1 cellular context compared by ENCODE assay signal in the genomic region with DNA sequence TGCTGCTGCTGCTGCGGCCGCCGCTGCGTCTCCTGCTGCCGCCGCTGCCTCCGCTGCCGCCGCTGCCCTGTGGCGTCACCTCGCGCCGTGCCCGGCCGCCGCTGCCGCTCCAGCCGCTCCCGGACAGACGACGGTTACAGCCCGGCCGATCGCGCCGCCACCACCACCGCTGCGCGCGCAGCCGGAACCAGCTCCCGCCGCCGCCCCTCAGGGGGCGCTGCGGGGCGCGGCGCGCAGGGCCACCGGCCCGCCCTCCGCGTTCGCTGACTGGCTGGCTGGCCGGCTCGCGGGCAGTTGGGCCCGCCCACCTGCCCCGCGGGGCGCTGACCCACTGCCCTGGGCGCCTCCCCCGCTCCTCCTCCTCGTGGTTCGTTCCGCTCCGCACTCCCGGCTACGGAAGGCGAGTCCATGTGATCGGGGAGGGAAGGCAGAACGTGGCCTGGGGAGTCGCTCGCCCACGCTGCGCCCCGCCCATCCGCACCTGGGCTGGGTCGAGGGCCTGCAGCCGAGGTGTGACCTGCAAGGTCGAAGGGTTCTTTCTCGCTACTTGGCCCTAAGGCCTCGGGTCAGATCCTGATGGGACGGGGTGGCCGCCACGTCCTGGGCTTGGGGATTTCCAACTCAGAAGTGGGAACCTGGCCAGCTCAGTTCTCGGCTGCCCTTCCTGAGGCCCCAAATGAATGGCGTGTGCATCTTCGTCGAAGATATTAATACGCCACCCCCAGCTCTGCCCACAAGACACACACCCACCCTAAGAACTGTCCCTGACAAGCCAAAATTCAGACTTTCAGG.
TF ChIP-seq lines count a peak whose summit lies in the region.

TSS of gene PTP4A2 (minus strand) at position 185 of the 792 bp plus-strand sequence. CDS start 19,303 bp downstream, outside the sequence.

TF ChIP-seq in GM12878, 131 proteins besides CTCF, POLR2A, EP300 and RAD21 (continued from another document and continues in another):
- TF ChIP-seq, protein P1, sequence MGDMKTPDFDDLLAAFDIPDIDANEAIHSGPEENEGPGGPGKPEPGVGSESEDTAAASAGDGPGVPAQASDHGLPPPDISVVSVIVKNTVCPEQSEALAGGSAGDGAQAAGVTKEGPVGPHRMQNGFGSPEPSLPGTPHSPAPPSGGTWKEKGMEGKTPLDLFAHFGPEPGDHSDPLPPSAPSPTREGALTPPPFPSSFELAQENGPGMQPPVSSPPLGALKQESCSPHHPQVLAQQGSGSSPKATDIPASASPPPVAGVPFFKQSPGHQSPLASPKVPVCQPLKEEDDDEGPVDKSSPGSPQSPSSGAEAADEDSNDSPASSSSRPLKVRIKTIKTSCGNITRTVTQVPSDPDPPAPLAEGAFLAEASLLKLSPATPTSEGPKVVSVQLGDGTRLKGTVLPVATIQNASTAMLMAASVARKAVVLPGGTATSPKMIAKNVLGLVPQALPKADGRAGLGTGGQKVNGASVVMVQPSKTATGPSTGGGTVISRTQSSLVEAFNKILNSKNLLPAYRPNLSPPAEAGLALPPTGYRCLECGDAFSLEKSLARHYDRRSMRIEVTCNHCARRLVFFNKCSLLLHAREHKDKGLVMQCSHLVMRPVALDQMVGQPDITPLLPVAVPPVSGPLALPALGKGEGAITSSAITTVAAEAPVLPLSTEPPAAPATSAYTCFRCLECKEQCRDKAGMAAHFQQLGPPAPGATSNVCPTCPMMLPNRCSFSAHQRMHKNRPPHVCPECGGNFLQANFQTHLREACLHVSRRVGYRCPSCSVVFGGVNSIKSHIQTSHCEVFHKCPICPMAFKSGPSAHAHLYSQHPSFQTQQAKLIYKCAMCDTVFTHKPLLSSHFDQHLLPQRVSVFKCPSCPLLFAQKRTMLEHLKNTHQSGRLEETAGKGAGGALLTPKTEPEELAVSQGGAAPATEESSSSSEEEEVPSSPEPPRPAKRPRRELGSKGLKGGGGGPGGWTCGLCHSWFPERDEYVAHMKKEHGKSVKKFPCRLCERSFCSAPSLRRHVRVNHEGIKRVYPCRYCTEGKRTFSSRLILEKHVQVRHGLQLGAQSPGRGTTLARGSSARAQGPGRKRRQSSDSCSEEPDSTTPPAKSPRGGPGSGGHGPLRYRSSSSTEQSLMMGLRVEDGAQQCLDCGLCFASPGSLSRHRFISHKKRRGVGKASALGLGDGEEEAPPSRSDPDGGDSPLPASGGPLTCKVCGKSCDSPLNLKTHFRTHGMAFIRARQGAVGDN (IDR thresholded peaks at IDR 0.05), result peak; percentile 98
- peak; percentile 50 for TF ChIP-seq MEF2B (IDR thresholded peaks at IDR 0.05; ENCODE audit: partially characterized antibody, poor library complexity, severe bottlenecking)
- peak; percentile 98 for TF ChIP-seq JUND (IDR thresholded peaks at IDR 0.05; ENCODE audit: low read depth, low read length)
- TF ChIP-seq LARP7 (IDR thresholded peaks at IDR 0.05), result peak; percentile 98
- no peak for TF ChIP-seq RCOR1 (conservative IDR thresholded peaks at IDR 0.05; ENCODE audit: low read depth, low read length)
- TF ChIP-seq POU2F2 (IDR thresholded peaks at IDR 0.05; ENCODE audit: borderline replicate concordance, low read depth, low read length), result no peak; the same call in 1 of the 3 replicates
- TF ChIP-seq FOS (IDR thresholded peaks at IDR 0.05; ENCODE audit: borderline replicate concordance, extremely low read depth, insufficient read length), result no peak
- peak; percentile 60; the same call in 1 of the 2 replicates for TF ChIP-seq MTA2 (IDR thresholded peaks at IDR 0.05; ENCODE audit: low read depth)
- peak; percentile 92 for TF ChIP-seq DPF2 (IDR thresholded peaks at IDR 0.05)
- TF ChIP-seq, protein P2, sequence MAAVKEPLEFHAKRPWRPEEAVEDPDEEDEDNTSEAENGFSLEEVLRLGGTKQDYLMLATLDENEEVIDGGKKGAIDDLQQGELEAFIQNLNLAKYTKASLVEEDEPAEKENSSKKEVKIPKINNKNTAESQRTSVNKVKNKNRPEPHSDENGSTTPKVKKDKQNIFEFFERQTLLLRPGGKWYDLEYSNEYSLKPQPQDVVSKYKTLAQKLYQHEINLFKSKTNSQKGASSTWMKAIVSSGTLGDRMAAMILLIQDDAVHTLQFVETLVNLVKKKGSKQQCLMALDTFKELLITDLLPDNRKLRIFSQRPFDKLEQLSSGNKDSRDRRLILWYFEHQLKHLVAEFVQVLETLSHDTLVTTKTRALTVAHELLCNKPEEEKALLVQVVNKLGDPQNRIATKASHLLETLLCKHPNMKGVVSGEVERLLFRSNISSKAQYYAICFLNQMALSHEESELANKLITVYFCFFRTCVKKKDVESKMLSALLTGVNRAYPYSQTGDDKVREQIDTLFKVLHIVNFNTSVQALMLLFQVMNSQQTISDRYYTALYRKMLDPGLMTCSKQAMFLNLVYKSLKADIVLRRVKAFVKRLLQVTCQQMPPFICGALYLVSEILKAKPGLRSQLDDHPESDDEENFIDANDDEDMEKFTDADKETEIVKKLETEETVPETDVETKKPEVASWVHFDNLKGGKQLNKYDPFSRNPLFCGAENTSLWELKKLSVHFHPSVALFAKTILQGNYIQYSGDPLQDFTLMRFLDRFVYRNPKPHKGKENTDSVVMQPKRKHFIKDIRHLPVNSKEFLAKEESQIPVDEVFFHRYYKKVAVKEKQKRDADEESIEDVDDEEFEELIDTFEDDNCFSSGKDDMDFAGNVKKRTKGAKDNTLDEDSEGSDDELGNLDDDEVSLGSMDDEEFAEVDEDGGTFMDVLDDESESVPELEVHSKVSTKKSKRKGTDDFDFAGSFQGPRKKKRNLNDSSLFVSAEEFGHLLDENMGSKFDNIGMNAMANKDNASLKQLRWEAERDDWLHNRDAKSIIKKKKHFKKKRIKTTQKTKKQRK (IDR thresholded peaks at IDR 0.05; ENCODE audit: low read depth, low read length), result no peak
- TF ChIP-seq, protein P3, sequence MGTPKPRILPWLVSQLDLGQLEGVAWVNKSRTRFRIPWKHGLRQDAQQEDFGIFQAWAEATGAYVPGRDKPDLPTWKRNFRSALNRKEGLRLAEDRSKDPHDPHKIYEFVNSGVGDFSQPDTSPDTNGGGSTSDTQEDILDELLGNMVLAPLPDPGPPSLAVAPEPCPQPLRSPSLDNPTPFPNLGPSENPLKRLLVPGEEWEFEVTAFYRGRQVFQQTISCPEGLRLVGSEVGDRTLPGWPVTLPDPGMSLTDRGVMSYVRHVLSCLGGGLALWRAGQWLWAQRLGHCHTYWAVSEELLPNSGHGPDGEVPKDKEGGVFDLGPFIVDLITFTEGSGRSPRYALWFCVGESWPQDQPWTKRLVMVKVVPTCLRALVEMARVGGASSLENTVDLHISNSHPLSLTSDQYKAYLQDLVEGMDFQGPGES (IDR thresholded peaks at IDR 0.05), result peak; percentile 56; the same call in 1 of the 2 replicates
- no peak for TF ChIP-seq YBX1 (IDR thresholded peaks at IDR 0.05)
- 0 out of 4 replicates have a peak, but pooled peaks of 1 of the 2 experiments have one; percentile 45 for TF ChIP-seq SRF (IDR thresholded peaks at IDR 0.05; ENCODE audit: low read depth in 2 of 2, low read length in 2 of 2)
- peak; percentile 85 for TF ChIP-seq TCF3 (IDR thresholded peaks at IDR 0.05; ENCODE audit: borderline replicate concordance, insufficient read depth, low read depth, low read length)
- TF ChIP-seq SMAD1 (IDR thresholded peaks at IDR 0.05; ENCODE audit: low read depth, partially characterized antibody), result peak; percentile 44
- no peak for TF ChIP-seq TARDBP (IDR thresholded peaks at IDR 0.05; ENCODE audit: borderline replicate concordance)
- TF ChIP-seq POLR2AphosphoS5 (IDR thresholded peaks at IDR 0.05; ENCODE audit: low read length), result peak; percentile 35; the same call in 1 of the 2 replicates
- TF ChIP-seq MYC (IDR thresholded peaks at IDR 0.05; ENCODE audit: insufficient read depth, insufficient read length, insufficient replicate concordance, low read length, severe bottlenecking), result peak; percentile 88
- no peak for TF ChIP-seq SMAD5 (IDR thresholded peaks at IDR 0.05; ENCODE audit: low read depth)
- TF ChIP-seq, protein P4, sequence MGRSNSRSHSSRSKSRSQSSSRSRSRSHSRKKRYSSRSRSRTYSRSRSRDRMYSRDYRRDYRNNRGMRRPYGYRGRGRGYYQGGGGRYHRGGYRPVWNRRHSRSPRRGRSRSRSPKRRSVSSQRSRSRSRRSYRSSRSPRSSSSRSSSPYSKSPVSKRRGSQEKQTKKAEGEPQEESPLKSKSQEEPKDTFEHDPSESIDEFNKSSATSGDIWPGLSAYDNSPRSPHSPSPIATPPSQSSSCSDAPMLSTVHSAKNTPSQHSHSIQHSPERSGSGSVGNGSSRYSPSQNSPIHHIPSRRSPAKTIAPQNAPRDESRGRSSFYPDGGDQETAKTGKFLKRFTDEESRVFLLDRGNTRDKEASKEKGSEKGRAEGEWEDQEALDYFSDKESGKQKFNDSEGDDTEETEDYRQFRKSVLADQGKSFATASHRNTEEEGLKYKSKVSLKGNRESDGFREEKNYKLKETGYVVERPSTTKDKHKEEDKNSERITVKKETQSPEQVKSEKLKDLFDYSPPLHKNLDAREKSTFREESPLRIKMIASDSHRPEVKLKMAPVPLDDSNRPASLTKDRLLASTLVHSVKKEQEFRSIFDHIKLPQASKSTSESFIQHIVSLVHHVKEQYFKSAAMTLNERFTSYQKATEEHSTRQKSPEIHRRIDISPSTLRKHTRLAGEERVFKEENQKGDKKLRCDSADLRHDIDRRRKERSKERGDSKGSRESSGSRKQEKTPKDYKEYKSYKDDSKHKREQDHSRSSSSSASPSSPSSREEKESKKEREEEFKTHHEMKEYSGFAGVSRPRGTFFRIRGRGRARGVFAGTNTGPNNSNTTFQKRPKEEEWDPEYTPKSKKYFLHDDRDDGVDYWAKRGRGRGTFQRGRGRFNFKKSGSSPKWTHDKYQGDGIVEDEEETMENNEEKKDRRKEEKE (IDR thresholded peaks at IDR 0.05), result peak; percentile 88
- TF ChIP-seq STAT3 (IDR thresholded peaks at IDR 0.05; ENCODE audit: low read depth, low read length), result no peak
- no peak for TF ChIP-seq PBX3 (IDR thresholded peaks at IDR 0.05; ENCODE audit: insufficient replicate concordance, low read depth, low read length)
- TF ChIP-seq, protein P5, sequence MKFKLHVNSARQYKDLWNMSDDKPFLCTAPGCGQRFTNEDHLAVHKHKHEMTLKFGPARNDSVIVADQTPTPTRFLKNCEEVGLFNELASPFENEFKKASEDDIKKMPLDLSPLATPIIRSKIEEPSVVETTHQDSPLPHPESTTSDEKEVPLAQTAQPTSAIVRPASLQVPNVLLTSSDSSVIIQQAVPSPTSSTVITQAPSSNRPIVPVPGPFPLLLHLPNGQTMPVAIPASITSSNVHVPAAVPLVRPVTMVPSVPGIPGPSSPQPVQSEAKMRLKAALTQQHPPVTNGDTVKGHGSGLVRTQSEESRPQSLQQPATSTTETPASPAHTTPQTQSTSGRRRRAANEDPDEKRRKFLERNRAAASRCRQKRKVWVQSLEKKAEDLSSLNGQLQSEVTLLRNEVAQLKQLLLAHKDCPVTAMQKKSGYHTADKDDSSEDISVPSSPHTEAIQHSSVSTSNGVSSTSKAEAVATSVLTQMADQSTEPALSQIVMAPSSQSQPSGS (IDR thresholded peaks at IDR 0.05; ENCODE audit: low read length), result no peak
- TF ChIP-seq STAT1 (conservative IDR thresholded peaks at IDR 0.05), result no peak
- no peak for TF ChIP-seq WRNIP1 (IDR thresholded peaks at IDR 0.05; ENCODE audit: borderline replicate concordance, low read depth, low read length)
- TF ChIP-seq ZNF207 (IDR thresholded peaks at IDR 0.05; ENCODE audit: borderline replicate concordance), result 0 out of 2 replicates have a peak, but pooled peaks have one; percentile 86
- TF ChIP-seq NKRF (conservative IDR thresholded peaks at IDR 0.05), result peak; percentile 81; the same call in 1 of the 2 replicates
- TF ChIP-seq HSF1 (IDR thresholded peaks at IDR 0.05; ENCODE audit: low read depth, low read length), result no peak
- 0 out of 2 replicates have a peak, but pooled peaks have one; percentile 19 for TF ChIP-seq MYB (IDR thresholded peaks at IDR 0.05; ENCODE audit: borderline replicate concordance, low read depth, low read length)
